ENCODE assay signal across 1 cellular context in genomic region chr13:114132419-114133121, GRCh38.
TF ChIP-seq lines count a peak whose summit lies in the region.

Gene RASA3 (minus strand): TSS chr13:114132623. CDS start chr13:114132489, 134 bp downstream.

TF ChIP-seq in K562, 482 proteins besides CTCF, POLR2A, EP300 and RAD21 (continued from another document):
- TF ChIP-seq TAF1 (IDR thresholded peaks at IDR 0.05; ENCODE audit: control insufficient read depth, extremely low read depth, insufficient read depth, low read length, severe bottlenecking) (peak; percentile 41), HSF4 (CRISPR knock-in tag; IDR thresholded peaks at IDR 0.05; ENCODE audit: borderline replicate concordance) (no peak), HDAC3 (IDR thresholded peaks at IDR 0.05; ENCODE audit: borderline replicate concordance, partially characterized antibody) (no peak), TCF7 (IDR thresholded peaks at IDR 0.05; ENCODE audit: borderline replicate concordance) (no peak), ZNF830 (CRISPR knock-in tag; IDR thresholded peaks at IDR 0.05) (no peak), CXXC5 (CRISPR knock-in tag; IDR thresholded peaks at IDR 0.05) (peak; percentile 62; the same call in 1 of the 2 replicates), BCOR (IDR thresholded peaks at IDR 0.05) (no peak), HMGN3 (IDR thresholded peaks at IDR 0.05; ENCODE audit: borderline replicate concordance, extremely low read depth, insufficient read length, low read depth, low read length) (peak; percentile 53), MLX (CRISPR knock-in tag; conservative IDR thresholded peaks at IDR 0.05) (no peak), LARP7 (IDR thresholded peaks at IDR 0.05) (no peak), NFATC3 (IDR thresholded peaks at IDR 0.05) (no peak), MTA3 (IDR thresholded peaks at IDR 0.05; ENCODE audit: borderline replicate concordance) (no peak), CBFA2T2 (conservative IDR thresholded peaks at IDR 0.05) (no peak), ELK1 (CRISPR knock-in tag; IDR thresholded peaks at IDR 0.05) (no peak), MAX (CRISPR knock-in tag; IDR thresholded peaks at IDR 0.05) (no peak), CTBP1 (IDR thresholded peaks at IDR 0.05; ENCODE audit: borderline replicate concordance) (peak; percentile 58; the same call in 1 of the 2 replicates), YY1 (IDR thresholded peaks at IDR 0.05; ENCODE audit: borderline replicate concordance in 1 of 3, control insufficient read depth in 1 of 3, extremely low read depth in 1 of 3, insufficient read depth in 3 of 3, insufficient read length in 1 of 3, insufficient replicate concordance in 2 of 3, low read depth in 1 of 3, low read length in 2 of 3) (peak in 2 of 3 experiments; percentile 21 to 43), THRB (CRISPR knock-in tag; conservative IDR thresholded peaks at IDR 0.05) (no peak), POLR2AphosphoS2 (IDR thresholded peaks at IDR 0.05; ENCODE audit: low read length) (no peak), RB1 (IDR thresholded peaks at IDR 0.05; ENCODE audit: low read depth) (peak; percentile 44; the same call in 1 of the 2 replicates), NCOA4 (IDR thresholded peaks at IDR 0.05; ENCODE audit: partially characterized antibody) (no peak)
